13 cellular contexts compared by ENCODE assay signal in genomic region chr15:65188472-65188871, GRCh38. TPM values are rescaled to one million over a fixed set of nuclear protein-coding genes. Genes with fewer than 3 reads are reported as not detected.
DNase-seq lines count a peak whose midpoint lies in the region; FAIRE-seq and TF ChIP-seq lines count a peak whose summit lies in the region.
"Not testable (repeated sequence)": the region's sequence is repeated elsewhere in the genome, so short reads cannot be mapped to it uniquely, and the experiment has no call there.
"Had no signal": no experiment of that assay in that cellular context is flagged by ENCODE, and none has a peak within 500 bp of the region (broad histone marks: within the 10 kb centered on the region; RNA-seq: fewer than 3 reads in every experiment).

No MANE protein-coding gene starts in this region.

- not testable (repeated sequence) for H3K4me2 ChIP-seq in endothelial cell of umbilical vein (ENCODE audit: insufficient read depth, low read length)

- H3K27me3 ChIP-seq in endothelial cell of umbilical vein (ENCODE audit: control insufficient read depth in 2 of 2, insufficient read depth in 2 of 2, low read length in 2 of 2); sigmoid colon: not testable (repeated sequence)

- WGBS in sigmoid colon, 2 donors = 91% methylated on average over 9 of the region's 9 CpGs

- not testable (repeated sequence) for BruUV-seq in endothelial cell of umbilical vein (replicated peaks; lab: Mats Ljungman, UMichigan)

- POLR2A ChIA-PET in endothelial cell of umbilical vein (lab: Charles Lee) = interaction anchor here (2.5 kb wide), 1 partner anchor 117 kb away, joined by 10 read pairs; the partner anchor contains the start of gene RNU5B-1

- FAIRE-seq in endothelial cell of umbilical vein (lab: Jason Lieb, UNC) = peak; percentile 15

- dilution Hi-C loops in endothelial cell of umbilical vein (cut with MboI; ENCODE audit: extremely low pct_ligation_motif_present, low sequenced_read_pairs) = not testable (repeated sequence)

- H4K20me1 ChIP-seq in endothelial cell of umbilical vein (replicated peaks; ENCODE audit: control insufficient read depth, extremely low read depth, insufficient read depth, low read length) = not testable (repeated sequence)

- not testable (repeated sequence) for H2AFZ ChIP-seq in endothelial cell of umbilical vein (ENCODE audit: low read depth, low read length)

- not testable (repeated sequence) for H3K9me1 ChIP-seq in endothelial cell of umbilical vein (replicated peaks; ENCODE audit: control insufficient read depth, extremely low read depth, insufficient read depth, low read length)

- H3K27ac ChIP-seq in endothelial cell of umbilical vein (ENCODE audit: insufficient read depth, low read depth, low read length); sigmoid colon: not testable (repeated sequence)

- not testable (repeated sequence) for TF ChIP-seq EP300 in sigmoid colon (IDR thresholded peaks at IDR 0.05)

- not testable (repeated sequence) for H3K9ac ChIP-seq in endothelial cell of umbilical vein (replicated peaks; ENCODE audit: extremely low read depth, insufficient read depth, low read length)

- H3K9me3 ChIP-seq in endothelial cell of umbilical vein (replicated peaks; ENCODE audit: control insufficient read depth, insufficient read depth, low read length); sigmoid colon: not testable (repeated sequence)

- H3K79me2 ChIP-seq in endothelial cell of umbilical vein (ENCODE audit: control insufficient read depth, insufficient read depth, low read length) = peaks cover 15% of the 10 kb centered on the region

- H3K36me3 ChIP-seq in endothelial cell of umbilical vein (ENCODE audit: control insufficient read depth in 2 of 2, extremely low read depth in 1 of 2, insufficient read depth in 2 of 2, low read length in 2 of 2); sigmoid colon: not testable (repeated sequence)

- CTCF ChIA-PET in endothelial cell of umbilical vein (lab: Charles Lee) = interaction anchor here (0.9 to 5.1 kb wide), 4 partner anchors 29 to 196 kb away, joined by 3 to 57 read pairs (median 9); no protein-coding TSS in a partner anchor

- TF ChIP-seq CTCF in endothelial cell of umbilical vein (IDR thresholded peaks at IDR 0.05; ENCODE audit: extremely low read depth in 1 of 2, insufficient read depth in 1 of 2, low read depth in 1 of 2, low read length in 2 of 2); sigmoid colon (IDR thresholded peaks at IDR 0.05): not testable (repeated sequence)

- H3K4me1 ChIP-seq in endothelial cell of umbilical vein (ENCODE audit: control insufficient read depth, extremely low read depth, insufficient read depth, low read length) = not testable (repeated sequence)
- H3K4me1 ChIP-seq in sigmoid colon = peaks cover 0 to 17% (median 9%) of the 10 kb centered on the region in 4 donors

- intact Hi-C loops in endothelial cell of umbilical vein (cut with micrococcal nuclease) (loop anchor here (2.0 kb wide), 1 partner anchor 134 kb away; no protein-coding TSS in a partner anchor), posterior vena cava (cut with DNase I) (loop anchor here in 1 of 2 donors (5.0 kb wide), 1 partner anchor 84 kb away; no protein-coding TSS in a partner anchor), sigmoid colon (cut with DNase I) (loop anchor here (2.0 kb wide), 1 partner anchor 108 kb away; the partner anchor contains the start of gene RNU5A-1)

- DNase-seq in activated CD8-positive, alpha-beta memory T cell treated with anti-CD3 and anti-CD28 coated beads, Interleukin-2, amount 50 U/mL, for 48 hours = peak; percentile 32
- DNase-seq in activated effector memory CD4-positive, alpha-beta T cell treated with anti-CD3 and anti-CD28 coated beads, Interleukin-2, amount 50 U/mL, for 16 hours = peak; percentile 12
- DNase-seq in endothelial cell of umbilical vein (ENCODE audit: low read depth, low spot score) = not testable (repeated sequence)
- peak; percentile 18 for DNase-seq in islet precursor cell
- peak; percentile 57 for DNase-seq in mesenteric fat pad (ENCODE audit: low spot score)
- DNase-seq in posterior vena cava (ENCODE audit: low spot score) = peak; percentile 20
- DNase-seq in sigmoid colon = peak; percentile 44

- H3K4me3 ChIP-seq in endothelial cell of umbilical vein (replicated peaks in 1 of 3; ENCODE audit: insufficient read depth in 1 of 3, low read depth in 1 of 3, low read length in 3 of 3); sigmoid colon: not testable (repeated sequence)

- TF ChIP-seq POLR2A in endothelial cell of umbilical vein (IDR thresholded peaks at IDR 0.05; ENCODE audit: low read depth, low read length); sigmoid colon (IDR thresholded peaks at IDR 0.05): not testable (repeated sequence)

RNA-seq across cellular contexts. Expression of gene CLPX, which starts 3.3 kb away (rescaled TPM):
- total RNA-seq in endothelial cell of umbilical vein (41.4 and 41.8 TPM in 2 replicates), mesenteric fat pad (47.7 TPM), posterior vena cava (10 to 100 TPM; 28.9 to 34.8 TPM), sigmoid colon (10 to 100 TPM; 39.9 to 71.4 (median 47.1) TPM)
- polyA plus RNA-seq in endothelial cell of umbilical vein (8.0 and 11.1 TPM in 2 replicates), sigmoid colon (10 to 100 TPM; 16.4 to 22.2 (median 21.3) TPM)
- polyA plus RNA-seq in endothelial cell of umbilical vein (2011; cell fraction: cytosol; rRNA removed) = 16.6 and 17.1 TPM in 2 replicates
- 30.3 and 37.4 TPM in 2 replicates for polyA plus RNA-seq in endothelial cell of umbilical vein (2011; cell fraction: nucleus; rRNA removed)
- polyA plus RNA-seq in endothelial cell of umbilical vein (2012) = 30.5 and 36.2 TPM in 2 replicates
- polyA minus RNA-seq in endothelial cell of umbilical vein = 21.8 and 30.6 TPM in 2 replicates
- 32.0 TPM for polyA minus RNA-seq in endothelial cell of umbilical vein (2011; cell fraction: cytosol; rRNA and poly(A)+ RNA removed)
- 26.0 and 26.6 TPM in 2 replicates for polyA minus RNA-seq in endothelial cell of umbilical vein (2011; cell fraction: nucleus; rRNA and poly(A)+ RNA removed)

RNA-seq across cellular contexts. Expression of gene CILP, which starts 22.8 kb away (rescaled TPM):
- not detected in 2 replicates for total RNA-seq in endothelial cell of umbilical vein
- polyA plus RNA-seq in endothelial cell of umbilical vein = 0.01 and 0.02 TPM in 2 replicates
- polyA plus RNA-seq in endothelial cell of umbilical vein (2011; cell fraction: cytosol; rRNA removed) = not detected in 2 replicates
- polyA plus RNA-seq in endothelial cell of umbilical vein (2011; cell fraction: nucleus; rRNA removed) = 0.04 and 0.14 TPM in 2 replicates
- not detected in 2 replicates for polyA plus RNA-seq in endothelial cell of umbilical vein (2012)
- polyA minus RNA-seq in endothelial cell of umbilical vein = 0.02 TPM in 1 of 2 replicates, not detected in the other
- not detected for polyA minus RNA-seq in endothelial cell of umbilical vein (2011; cell fraction: cytosol; rRNA and poly(A)+ RNA removed)
- polyA minus RNA-seq in endothelial cell of umbilical vein (2011; cell fraction: nucleus; rRNA and poly(A)+ RNA removed) = 0.10 TPM in 1 of 2 replicates, not detected in the other
- 27.3 TPM for total RNA-seq in mesenteric fat pad
- total RNA-seq in posterior vena cava = 10 to 100 TPM in 1 of 2 donors, 1 to 10 TPM in 1; 9.6 to 43.4 TPM
- 100 to 1,000 TPM in 2 of 4 donors, 10 to 100 TPM in 2; 26.7 to 205 (median 70.4) TPM for total RNA-seq in sigmoid colon
- 1 to 10 TPM in 2 of 3 donors, under 1 TPM in 1; 0.92 to 5.4 (median 1.2) TPM for polyA plus RNA-seq in sigmoid colon
- total RNA-seq: A172, Caco-2, Daoy had no signal
- polyA plus RNA-seq: CD14-positive monocyte; CD4-positive, alpha-beta memory T cell; CD4-positive, CD25-positive, alpha-beta regulatory T cell had no signal

RNA-seq across cellular contexts. Expression of gene PDCD7, which starts 54.9 kb away (rescaled TPM):
- total RNA-seq in endothelial cell of umbilical vein (19.5 and 26.6 TPM in 2 replicates), mesenteric fat pad (22.9 TPM), posterior vena cava (10 to 100 TPM; 17.6 to 19.6 TPM), sigmoid colon (10 to 100 TPM; 20.4 to 30.1 (median 25.4) TPM)
- polyA plus RNA-seq in endothelial cell of umbilical vein (11.1 and 12.1 TPM in 2 replicates), sigmoid colon (10 to 100 TPM in 1 of 3 donors, 1 to 10 TPM in 2; 7.8 to 11.9 (median 7.9) TPM)
- 13.3 and 14.1 TPM in 2 replicates for polyA plus RNA-seq in endothelial cell of umbilical vein (2011; cell fraction: cytosol; rRNA removed)
- polyA plus RNA-seq in endothelial cell of umbilical vein (2011; cell fraction: nucleus; rRNA removed) = 17.1 and 27.8 TPM in 2 replicates
- 12.2 and 13.9 TPM in 2 replicates for polyA plus RNA-seq in endothelial cell of umbilical vein (2012)
- polyA minus RNA-seq in endothelial cell of umbilical vein = 11.2 and 18.0 TPM in 2 replicates
- 30.2 TPM for polyA minus RNA-seq in endothelial cell of umbilical vein (2011; cell fraction: cytosol; rRNA and poly(A)+ RNA removed)
- 11.5 and 14.8 TPM in 2 replicates for polyA minus RNA-seq in endothelial cell of umbilical vein (2011; cell fraction: nucleus; rRNA and poly(A)+ RNA removed)

Comparison
In these comparisons a context has a peak if more than half of its experiments do, and no peak if none do; other contexts are left out.
1. RNA of gene CILP, which starts 22.8 kb away (total RNA-seq): 26.7 to 205 TPM in sigmoid colon, 9.6 to 43.4 TPM in posterior vena cava and 27.3 TPM in mesenteric fat pad (single experiment); not detected in endothelial cell of umbilical vein; every median in the first group is over 10 times any median in the second.